9 cellular contexts compared by ENCODE assay signal in genomic region chr6:166275714-166276166, GRCh38. TPM values are rescaled to one million over a fixed set of nuclear protein-coding genes. Genes with fewer than 3 reads are reported as not detected.
DNase-seq lines count a peak whose midpoint lies in the region; ATAC-seq and TF ChIP-seq lines count a peak whose summit lies in the region.
"Had no signal": no experiment of that assay in that cellular context is flagged by ENCODE, and none has a peak within 500 bp of the region (broad histone marks: within the 10 kb centered on the region; RNA-seq: fewer than 3 reads in every experiment).

No MANE protein-coding gene starts in this region.

- no peak overlapping the region for H2AFZ ChIP-seq in GM23338
- H2AFZ ChIP-seq in smooth muscle cell (ENCODE audit: low read depth) = no peak overlapping the region

- no peak overlapping the region for H3K4me2 ChIP-seq in GM23338
- no peak overlapping the region for H3K4me2 ChIP-seq in smooth muscle cell

- no peaks in the 10 kb centered on the region for H3K9me3 ChIP-seq in right atrium auricular region
- H3K9me3 ChIP-seq in smooth muscle cell (replicated peaks; ENCODE audit: low read depth) = no peaks in the 10 kb centered on the region

- peak; percentile 93 for ATAC-seq in GM23338

- H3K4me1 Mint-ChIP-seq in GM23338 = no peaks in the 10 kb centered on the region
- peaks cover 4% of the 10 kb centered on the region for H3K4me1 Mint-ChIP-seq in T-helper 2 cell treated with Interferon-gamma antibody and Interleukin-4, amounts not matched to agents 5 μg/mL and 100 μg/mL, for 36 hours (ENCODE audit: low read depth)

- H3K27me3 Mint-ChIP-seq in GM23338 (ENCODE audit: insufficient read depth, low read depth, poor library complexity) = peaks cover 22% of the 10 kb centered on the region
- H3K27me3 Mint-ChIP-seq in T-helper 2 cell treated with Interferon-gamma antibody and Interleukin-4, amounts not matched to agents 5 μg/mL and 100 μg/mL, for 36 hours (ENCODE audit: low read depth) = peaks cover 10% of the 10 kb centered on the region

- H3K4me1 ChIP-seq in GM23338 (ENCODE audit: insufficient read depth) = no peaks in the 10 kb centered on the region
- H3K4me1 ChIP-seq in right atrium auricular region = no peaks in the 10 kb centered on the region
- H3K4me1 ChIP-seq in smooth muscle cell (ENCODE audit: low read depth) = no peaks in the 10 kb centered on the region

- no peaks in the 10 kb centered on the region for H3K9me2 ChIP-seq in GM23338 (ENCODE audit: insufficient read depth)

- H3K4me3 Mint-ChIP-seq in GM23338 = no peak overlapping the region
- no peak overlapping the region for H3K4me3 Mint-ChIP-seq in T-helper 2 cell treated with Interferon-gamma antibody and Interleukin-4, amounts not matched to agents 5 μg/mL and 100 μg/mL, for 36 hours

- no peak overlapping the region for H3K9ac ChIP-seq in smooth muscle cell (ENCODE audit: low read depth)

- no peaks in the 10 kb centered on the region for H3K9me3 Mint-ChIP-seq in GM23338
- no peaks in the 10 kb centered on the region for H3K9me3 Mint-ChIP-seq in T-helper 2 cell treated with Interferon-gamma antibody and Interleukin-4, amounts not matched to agents 5 μg/mL and 100 μg/mL, for 36 hours

- H3K27ac ChIP-seq in GM23338 (ENCODE audit: low read depth) (no peak overlapping the region), right atrium auricular region (no peak overlapping the region), smooth muscle cell (ENCODE audit: low read depth) (no peak overlapping the region)

- H3F3A ChIP-seq in GM23338 (replicated peaks; ENCODE audit: low read depth) = peaks cover 9% of the 10 kb centered on the region
- no peaks in the 10 kb centered on the region for H3F3A ChIP-seq in smooth muscle cell (ENCODE audit: low read depth)

- TF ChIP-seq CTCF in GM12864 (IDR thresholded peaks at IDR 0.05; ENCODE audit: low read depth, low read length, missing control alignments) = peak; percentile 93
- TF ChIP-seq CTCF in GM23338 (conservative IDR thresholded peaks at IDR 0.05; ENCODE audit: low read depth in 2 of 2) = peak; percentile 93 to 98
- TF ChIP-seq CTCF in right atrium auricular region (IDR thresholded peaks at IDR 0.05) = peak; percentile 97 to 99
- peak; percentile 98 for TF ChIP-seq CTCF in smooth muscle cell (IDR thresholded peaks at IDR 0.05; ENCODE audit: borderline replicate concordance, insufficient read depth, poor library complexity, severe bottlenecking)

- no peak for DNase-seq in GM12864 (ENCODE audit: low read depth)
- peak; percentile 77 for DNase-seq in GM23338 (ENCODE audit: low spot score)
- peak; percentile 63 to 81 for DNase-seq in Kasumi-1 (lab: John Stamatoyannopoulos, UW)
- DNase-seq in T-helper 2 cell treated with Interferon-gamma antibody and Interleukin-4, amounts not matched to agents 5 μg/mL and 100 μg/mL, for 36 hours (ENCODE audit: low spot score) = peak; percentile 71
- peak; percentile 8 for DNase-seq in amniotic stem cell (lab: John Stamatoyannopoulos, UW)
- peak; percentile 58 for DNase-seq in right atrium auricular region (ENCODE audit: low spot score)
- peak; percentile 38 for DNase-seq in smooth muscle cell (lab: John Stamatoyannopoulos, UW; ENCODE audit: unreplicated experiment)
- no peak for DNase-seq in GF-D8 (lab: John Stamatoyannopoulos, UW)

- H3K36me3 Mint-ChIP-seq in GM23338 (ENCODE audit: low read depth) = no peaks in the 10 kb centered on the region
- H3K36me3 Mint-ChIP-seq in T-helper 2 cell treated with Interferon-gamma antibody and Interleukin-4, amounts not matched to agents 5 μg/mL and 100 μg/mL, for 36 hours (ENCODE audit: low read depth) = no peaks in the 10 kb centered on the region

- H3K27me3 ChIP-seq in GM23338 (ENCODE audit: insufficient read depth) (no peaks in the 10 kb centered on the region), right atrium auricular region (no peaks in the 10 kb centered on the region), smooth muscle cell (ENCODE audit: low read depth) (peaks cover 3% of the 10 kb centered on the region)

- H3K4me3 ChIP-seq in GM12864 (ENCODE audit: low read depth, low read length) = no peak overlapping the region
- H3K4me3 ChIP-seq in GM23338 = no peak overlapping the region
- H3K4me3 ChIP-seq in right atrium auricular region = no peak overlapping the region
- no peak overlapping the region for H3K4me3 ChIP-seq in smooth muscle cell

- H3K79me2 ChIP-seq in GM23338 (replicated peaks; ENCODE audit: insufficient read depth) (no peaks in the 10 kb centered on the region), smooth muscle cell (ENCODE audit: low read depth) (no peaks in the 10 kb centered on the region)

- no peaks in the 10 kb centered on the region for H4K20me1 ChIP-seq in GM23338 (replicated peaks; ENCODE audit: insufficient read depth)
- no peaks in the 10 kb centered on the region for H4K20me1 ChIP-seq in smooth muscle cell (ENCODE audit: low read depth)

- H3K36me3 ChIP-seq in GM23338 (ENCODE audit: insufficient read depth) (no peaks in the 10 kb centered on the region), right atrium auricular region (no peaks in the 10 kb centered on the region), smooth muscle cell (ENCODE audit: low read depth) (no peaks in the 10 kb centered on the region)

- WGBS in smooth muscle cell (ENCODE audit: low lambda C conversion rate) = 7% methylated on average over 21 of the region's 21 CpGs

- H3K27ac Mint-ChIP-seq in GM23338 = no peak overlapping the region
- H3K27ac Mint-ChIP-seq in T-helper 2 cell treated with Interferon-gamma antibody and Interleukin-4, amounts not matched to agents 5 μg/mL and 100 μg/mL, for 36 hours = no peak overlapping the region

TF ChIP-seq in GM23338, 12 proteins besides CTCF, POLR2A, EP300 and RAD21 (continues in another document):
- TF ChIP-seq STAT1 (IDR thresholded peaks at IDR 0.05; ENCODE audit: unreplicated experiment) (no peak), EZH2 (IDR thresholded peaks at IDR 0.05; ENCODE audit: low read depth, unreplicated experiment) (no peak), ETS1 (IDR thresholded peaks at IDR 0.05) (no peak), ZNF331 (CRISPR knock-in tag; IDR thresholded peaks at IDR 0.05; ENCODE audit: low read depth) (no peak), POLR2AphosphoS5 (IDR thresholded peaks at IDR 0.05; ENCODE audit: low read depth) (no peak)

RNA-seq across cellular contexts. Expression of gene PRR18, which starts 32.5 kb away (rescaled TPM):
- total RNA-seq in GM23338 (2014; rRNA removed; shearing (Covaris generic)) = 0.08 and 0.24 TPM in 2 replicates
- polyA plus RNA-seq in GM23338 (2016; fragmentation: Nextera tagmentation; extraction: Ambion mirVana) (0.40 TPM in 1 of 2 replicates, not detected in the other), smooth muscle cell (not detected in 2 replicates)
- total RNA-seq in right atrium auricular region (not detected), smooth muscle cell (0.40 TPM in 1 of 2 replicates, not detected in the other)
- total RNA-seq: mononuclear cell had no signal

Comparison
In these comparisons a context has a peak if more than half of its experiments do, and no peak if none do; other contexts are left out.
1. DNase-seq: peak in GM23338 (single experiment), Kasumi-1 (2 of 2), T-helper 2 cell treated with Interferon-gamma antibody and Interleukin-4, amounts not matched to agents 5 μg/mL and 100 μg/mL, for 36 hours (single experiment), amniotic stem cell (single experiment), right atrium auricular region (single experiment) and smooth muscle cell (single experiment); none in GM12864 (single experiment) and GF-D8 (single experiment).
2. Peak in every context shown above with its lines, with median percentiles within 50 percentile points of each other: CTCF ChIP-seq.